9 cellular contexts compared by ENCODE assay signal in genomic region chr1:94820918-94821317, GRCh38. TPM values are rescaled to one million over a fixed set of nuclear protein-coding genes. Genes with fewer than 3 reads are reported as not detected.
A peak's percentile ranks its signal among the peaks of the same experiment; 100 is the strongest.
DNase-seq lines count a peak whose midpoint lies in the region; ATAC-seq, FAIRE-seq and TF ChIP-seq lines count a peak whose summit lies in the region.
"Had no signal": no experiment of that assay in that cellular context is flagged by ENCODE, and none has a peak within 500 bp of the region (broad histone marks: within the 10 kb centered on the region; RNA-seq: fewer than 3 reads in every experiment).

No MANE protein-coding gene starts in this region.

- CTCF ChIA-PET in CD8-positive, alpha-beta T cell (lab: Charles Lee), result interaction anchor here (1.5 kb wide), 1 partner anchor 33 kb away, joined by 3 read pairs; no protein-coding TSS in a partner anchor
- CTCF ChIA-PET in PC-9 (lab: Charles Lee), result interaction anchor here (0.6 kb wide), 2 partner anchors 153 to 301 kb away, joined by 3 to 8 read pairs; no protein-coding TSS in a partner anchor

- BruUV-seq in PC-9 (replicated peaks; lab: Mats Ljungman, UMichigan), result TSS peak; percentile 64

- TF ChIP-seq CTCF in CD8-positive, alpha-beta T cell (IDR thresholded peaks at IDR 0.05), result no peak
- TF ChIP-seq CTCF in PC-9 (conservative IDR thresholded peaks at IDR 0.05) (no peak), foreskin fibroblast (IDR thresholded peaks at IDR 0.05; ENCODE audit: low read depth, low read length) (no peak), pancreas (IDR thresholded peaks at IDR 0.05) (no peak), CD14-positive monocyte (IDR thresholded peaks at IDR 0.05) (no peak), omental fat pad (IDR thresholded peaks at IDR 0.05) (no peak)

- no peaks in the 10 kb centered on the region for H3K36me3 Mint-ChIP-seq in CD8-positive, alpha-beta T cell
- H3K36me3 Mint-ChIP-seq in CD14-positive monocyte, result peaks cover 0 to 5% of the 10 kb centered on the region in 2 donors

- peaks cover 18% of the 10 kb centered on the region for H3F3A ChIP-seq in PC-9 (ENCODE audit: insufficient read depth, low read depth)

- peaks cover 4% of the 10 kb centered on the region for H3K4me1 Mint-ChIP-seq in CD8-positive, alpha-beta T cell (ENCODE audit: low read depth)
- H3K4me1 Mint-ChIP-seq in CD14-positive monocyte, result peaks cover 9% of the 10 kb centered on the region

- no peaks in the 10 kb centered on the region for H4K20me1 ChIP-seq in PC-9 (ENCODE audit: insufficient read depth)

- H3K27ac Mint-ChIP-seq in CD8-positive, alpha-beta T cell, result no peak overlapping the region
- no peak overlapping the region for H3K27ac Mint-ChIP-seq in CD14-positive monocyte

- H3K9me3 Mint-ChIP-seq in CD8-positive, alpha-beta T cell, result no peaks in the 10 kb centered on the region
- peaks cover 0 to 5% (median 0%) of the 10 kb centered on the region in 7 donors for H3K9me3 Mint-ChIP-seq in CD14-positive monocyte

- H3K9me2 ChIP-seq in PC-9 (ENCODE audit: insufficient read depth), result no peaks in the 10 kb centered on the region

- H3K4me1 ChIP-seq in CD8-positive, alpha-beta T cell (ENCODE audit: insufficient read depth, low read length), result no peaks in the 10 kb centered on the region
- peaks cover 52% of the 10 kb centered on the region for H3K4me1 ChIP-seq in PC-9 (replicated peaks; ENCODE audit: insufficient read depth)
- H3K4me1 ChIP-seq in pancreas, result peaks cover 16 to 37% (median 27%) of the 10 kb centered on the region in 3 donors

- ATAC-seq in CD8-positive, alpha-beta T cell, result no peak
- peak; percentile 39 to 59 (median 43) for ATAC-seq in pancreas
- ATAC-seq in HG03432 (IDR thresholded peaks at IDR 0.05; ENCODE audit: unreplicated experiment), result no peak
- no peak for ATAC-seq in omental fat pad (ENCODE audit: low FRiP score)
- ATAC-seq in GM21619 (IDR thresholded peaks at IDR 0.05; ENCODE audit: unreplicated experiment), result no peak

- no peaks in the 10 kb centered on the region for H3K9me3 ChIP-seq in CD8-positive, alpha-beta T cell (ENCODE audit: low read length)
- H3K9me3 ChIP-seq in PC-9 (ENCODE audit: insufficient read depth, low read depth) (no peaks in the 10 kb centered on the region), pancreas (no peaks in the 10 kb centered on the region)

- H3K27ac ChIP-seq in CD8-positive, alpha-beta T cell (ENCODE audit: low read depth, low read length), result no peak overlapping the region
- peak overlapping the region; percentile 27; the same call in 1 of the 2 replicates for H3K27ac ChIP-seq in PC-9
- peak overlapping the region; percentile 72 to 93 (median 86) for H3K27ac ChIP-seq in pancreas

- intact Hi-C loops in CD8-positive, alpha-beta T cell (cut with DNase I, micrococcal nuclease), result no loop called here
- intact Hi-C loops in PC-9 (cut with micrococcal nuclease; ENCODE audit: unreplicated experiment), result loop anchor here (1.0 to 5.0 kb wide), 2 partner anchors 33 to 411 kb away; partner anchors contain the start of gene RWDD3
- intact Hi-C loops in pancreas (cut with DNase I), result no loop called here
- intact Hi-C loops in CD14-positive monocyte (cut with micrococcal nuclease), result no loop called here

- no peaks in the 10 kb centered on the region for H3K27me3 ChIP-seq in CD8-positive, alpha-beta T cell (ENCODE audit: insufficient read depth, low read length)
- H3K27me3 ChIP-seq in PC-9 (ENCODE audit: insufficient read depth, low read depth) (no peaks in the 10 kb centered on the region), pancreas (no peaks in the 10 kb centered on the region)

- POLR2A ChIA-PET in CD8-positive, alpha-beta T cell (lab: Charles Lee), result no interaction called here
- POLR2A ChIA-PET in PC-9 (lab: Charles Lee; ENCODE audit: unreplicated experiment), result interaction anchor here (0.6 kb wide), 1 partner anchor 289 kb away, joined by 5 read pairs; no protein-coding TSS in a partner anchor

- peaks cover 43% of the 10 kb centered on the region for H3K27me3 Mint-ChIP-seq in CD8-positive, alpha-beta T cell (ENCODE audit: low read depth)
- H3K27me3 Mint-ChIP-seq in CD14-positive monocyte (ENCODE audit: low read depth in 3 of 3), result peaks cover 51 to 70% (median 57%) of the 10 kb centered on the region in 3 donors

- peaks cover 58% of the 10 kb centered on the region for H3K79me2 ChIP-seq in PC-9 (ENCODE audit: low read depth)

- H3K4me3 Mint-ChIP-seq in CD8-positive, alpha-beta T cell, result peak overlapping the region; percentile 74
- peak overlapping the region in 1 of 2 donors; percentile 81 for H3K4me3 Mint-ChIP-seq in CD14-positive monocyte

- peak overlapping the region; percentile 80 for H2AFZ ChIP-seq in PC-9

- H3K4me2 ChIP-seq in PC-9, result peak overlapping the region; percentile 78

- no peak overlapping the region for H3K4me3 ChIP-seq in CD8-positive, alpha-beta T cell (ENCODE audit: low read depth, low read length)
- H3K4me3 ChIP-seq in PC-9 (peak overlapping the region; percentile 96), foreskin fibroblast (ENCODE audit: low read depth in 1 of 2, low read length in 2 of 2) (peak overlapping the region; percentile 63 to 70), pancreas (peak overlapping the region; percentile 55 to 84 (median 80))
- H3K4me3 ChIP-seq: GM12878 had no signal

- no peak for FAIRE-seq in pancreas (lab: Jason Lieb, UNC)
- FAIRE-seq: GM12878 had no signal

- DNase-seq in CD8-positive, alpha-beta T cell, result no peak
- DNase-seq in PC-9 (peak in 1 of 2 experiments; percentile 61), foreskin fibroblast (no peak), pancreas (no peak), CD14-positive monocyte (ENCODE audit: low spot score) (no peak), omental fat pad (ENCODE audit: low spot score) (no peak)

- H3K36me3 ChIP-seq in CD8-positive, alpha-beta T cell (ENCODE audit: insufficient read depth, low read length), result no peaks in the 10 kb centered on the region
- H3K36me3 ChIP-seq in PC-9 (ENCODE audit: low read depth) (peaks cover 18% of the 10 kb centered on the region), pancreas (peaks cover 0 to 5% (median 0%) of the 10 kb centered on the region in 3 donors)

- 6 to 9% methylated on average over 7 of the region's 7 CpGs for WGBS in pancreas, 2 donors

RNA-seq across cellular contexts. Expression of gene SLC44A3, which starts 0.8 kb away (rescaled TPM):
- total RNA-seq in CD8-positive, alpha-beta T cell, result not detected
- total RNA-seq in PC-9 (2021) (11.0 and 17.5 TPM in 2 replicates), pancreas (10 to 100 TPM; 17.3 to 52.5 (median 24.4) TPM), omental fat pad (1 to 10 TPM; 1.3 to 1.9 (median 1.4) TPM)
- polyA plus RNA-seq in pancreas (10 to 100 TPM; 13.0 to 22.6 TPM), CD14-positive monocyte (not detected)
- total RNA-seq: GM12878 had no signal
- polyA plus RNA-seq: GM12878 had no signal

Comparison
In these comparisons a context has a peak if more than half of its experiments do, and no peak if none do; other contexts are left out.
1. ATAC-seq: peak in pancreas (4 of 4); none in CD8-positive, alpha-beta T cell (single experiment), HG03432 (single experiment), omental fat pad (single experiment) and GM21619 (single experiment).